ENCODE assay signal across 31 cellular contexts in genomic region chr7:138015096-138015495, GRCh38.
"Had no signal": no experiment of that assay in that cellular context is flagged by ENCODE, and none has a peak within 500 bp of the region (broad histone marks: within the 10 kb centered on the region; RNA-seq: fewer than 3 reads in every experiment).

No MANE protein-coding gene starts in this region.

- H3K9me3 ChIP-seq: breast epithelium, heart left ventricle, neutrophil, ovary, right lobe of liver, upper lobe of left lung, vagina had no signal

- H3K4me3 ChIP-seq: breast epithelium, heart left ventricle, ovary, right lobe of liver, skin epidermis, upper lobe of left lung, vagina had no signal

- ATAC-seq: activated naive CD8-positive, alpha-beta T cell treated with anti-CD3 and anti-CD28 coated beads, Interleukin-2, amount 50 U/mL, for 24 hours; esophagus mucosa; foreskin keratinocyte; heart left ventricle; left colon; natural killer cell; right lobe of liver; stimulated activated effector memory CD8-positive, alpha-beta T cell treated with anti-CD3 and anti-CD28 coated beads, Interleukin-12 subunit alpha, Interleukin-12 subunit beta, amount 100 ng/mL, for 72 hours; T-cell had no signal

- H3K27ac ChIP-seq: breast epithelium, foreskin keratinocyte, heart left ventricle, neutrophil, ovary, right lobe of liver, skin epidermis, upper lobe of left lung, vagina had no signal

- H3K36me3 Mint-ChIP-seq: activated naive CD4-positive, alpha-beta T cell treated with anti-CD3 and anti-CD28 coated beads, Interleukin-2, amount 50 U/mL, for 24 hours; immature natural killer cell; mesothelial cell of epicardium; natural killer cell; stimulated activated effector memory CD8-positive, alpha-beta T cell treated with anti-CD3 and anti-CD28 coated beads, Interleukin-12 subunit alpha, Interleukin-12 subunit beta, amount 100 ng/mL, for 72 hours; T-cell had no signal

- H3K9me3 Mint-ChIP-seq: activated naive CD4-positive, alpha-beta T cell treated with anti-CD3 and anti-CD28 coated beads, Interleukin-2, amount 50 U/mL, for 24 hours; activated naive CD8-positive, alpha-beta T cell treated with anti-CD3 and anti-CD28 coated beads, Interleukin-2, amount 50 U/mL, for 24 hours; immature natural killer cell; mesothelial cell of epicardium; natural killer cell; stimulated activated effector memory CD8-positive, alpha-beta T cell treated with anti-CD3 and anti-CD28 coated beads, Interleukin-12 subunit alpha, Interleukin-12 subunit beta, amount 100 ng/mL, for 72 hours; stimulated activated naive CD8-positive, alpha-beta T cell treated with anti-CD3 and anti-CD28 coated beads, Interleukin-15, Interleukin-2, amounts not matched to agents 100 ng/mL and 50 ng/mL, for 24 hours; T-cell had no signal

- H3K4me1 ChIP-seq: breast epithelium, foreskin keratinocyte, heart left ventricle, upper lobe of left lung, vagina had no signal

- H3K4me1 Mint-ChIP-seq: activated naive CD4-positive, alpha-beta T cell treated with anti-CD3 and anti-CD28 coated beads, Interleukin-2, amount 50 U/mL, for 24 hours; activated naive CD8-positive, alpha-beta T cell treated with anti-CD3 and anti-CD28 coated beads, Interleukin-2, amount 50 U/mL, for 24 hours; immature natural killer cell; mesothelial cell of epicardium; natural killer cell; stimulated activated effector memory CD8-positive, alpha-beta T cell treated with anti-CD3 and anti-CD28 coated beads, Interleukin-12 subunit alpha, Interleukin-12 subunit beta, amount 100 ng/mL, for 72 hours; T-cell had no signal

- H3K27me3 Mint-ChIP-seq: activated naive CD4-positive, alpha-beta T cell treated with anti-CD3 and anti-CD28 coated beads, Interleukin-2, amount 50 U/mL, for 24 hours; activated naive CD8-positive, alpha-beta T cell treated with anti-CD3 and anti-CD28 coated beads, Interleukin-2, amount 50 U/mL, for 24 hours; progenitor cell of endocrine pancreas; stimulated activated naive CD8-positive, alpha-beta T cell treated with anti-CD3 and anti-CD28 coated beads, Interleukin-15, Interleukin-2, amounts not matched to agents 100 ng/mL and 50 ng/mL, for 24 hours had no signal

- DNase-seq: activated CD4-positive, alpha-beta T cell treated with anti-CD3 and anti-CD28 coated beads for 48 hours; activated CD4-positive, alpha-beta T cell treated with anti-CD3 and anti-CD28 coated beads, Interleukin-2, amount 50 U/mL, for 48 hours; activated CD4-positive, CD25-positive, alpha-beta regulatory T cell; activated CD8-positive, alpha-beta memory T cell treated with anti-CD3 and anti-CD28 coated beads for 24 hours; activated gamma-delta T cell; activated naive CD8-positive, alpha-beta T cell treated with anti-CD3 and anti-CD28 coated beads, Interleukin-2, amount 50 U/mL, for 24 hours; amygdala; central memory CD4-positive, alpha-beta T cell; foreskin keratinocyte; heart left ventricle; hypothalamus; immature natural killer cell; kidney; left colon; mammary epithelial cell; natural killer cell; ovary; right lobe of liver; stimulated activated CD4-positive, alpha-beta T cell treated with anti-CD3 and anti-CD28 coated beads, Interleukin-4, amount 100 ng/mL, for 24 hours; T-cell; upper lobe of left lung had no signal

- H3K36me3 ChIP-seq: breast epithelium, heart left ventricle, neutrophil, ovary, right lobe of liver, upper lobe of left lung, vagina had no signal

- H3K27me3 ChIP-seq: breast epithelium, foreskin keratinocyte, heart left ventricle, neutrophil, ovary, right lobe of liver, upper lobe of left lung, vagina had no signal

- H3K27ac Mint-ChIP-seq: activated naive CD4-positive, alpha-beta T cell treated with anti-CD3 and anti-CD28 coated beads, Interleukin-2, amount 50 U/mL, for 24 hours; activated naive CD8-positive, alpha-beta T cell treated with anti-CD3 and anti-CD28 coated beads, Interleukin-2, amount 50 U/mL, for 24 hours; immature natural killer cell; mesothelial cell of epicardium; natural killer cell; progenitor cell of endocrine pancreas; stimulated activated naive CD8-positive, alpha-beta T cell treated with anti-CD3 and anti-CD28 coated beads, Interleukin-15, Interleukin-2, amounts not matched to agents 100 ng/mL and 50 ng/mL, for 24 hours; T-cell had no signal

- H3K4me3 Mint-ChIP-seq: activated naive CD4-positive, alpha-beta T cell treated with anti-CD3 and anti-CD28 coated beads, Interleukin-2, amount 50 U/mL, for 24 hours; activated naive CD8-positive, alpha-beta T cell treated with anti-CD3 and anti-CD28 coated beads, Interleukin-2, amount 50 U/mL, for 24 hours; immature natural killer cell; mesothelial cell of epicardium; natural killer cell; stimulated activated effector memory CD8-positive, alpha-beta T cell treated with anti-CD3 and anti-CD28 coated beads, Interleukin-12 subunit alpha, Interleukin-12 subunit beta, amount 100 ng/mL, for 72 hours; stimulated activated naive CD8-positive, alpha-beta T cell treated with anti-CD3 and anti-CD28 coated beads, Interleukin-15, Interleukin-2, amounts not matched to agents 100 ng/mL and 50 ng/mL, for 24 hours; T-cell had no signal
